Comparison of ENCODE assay signal across 7 cellular contexts in the genomic region with DNA sequence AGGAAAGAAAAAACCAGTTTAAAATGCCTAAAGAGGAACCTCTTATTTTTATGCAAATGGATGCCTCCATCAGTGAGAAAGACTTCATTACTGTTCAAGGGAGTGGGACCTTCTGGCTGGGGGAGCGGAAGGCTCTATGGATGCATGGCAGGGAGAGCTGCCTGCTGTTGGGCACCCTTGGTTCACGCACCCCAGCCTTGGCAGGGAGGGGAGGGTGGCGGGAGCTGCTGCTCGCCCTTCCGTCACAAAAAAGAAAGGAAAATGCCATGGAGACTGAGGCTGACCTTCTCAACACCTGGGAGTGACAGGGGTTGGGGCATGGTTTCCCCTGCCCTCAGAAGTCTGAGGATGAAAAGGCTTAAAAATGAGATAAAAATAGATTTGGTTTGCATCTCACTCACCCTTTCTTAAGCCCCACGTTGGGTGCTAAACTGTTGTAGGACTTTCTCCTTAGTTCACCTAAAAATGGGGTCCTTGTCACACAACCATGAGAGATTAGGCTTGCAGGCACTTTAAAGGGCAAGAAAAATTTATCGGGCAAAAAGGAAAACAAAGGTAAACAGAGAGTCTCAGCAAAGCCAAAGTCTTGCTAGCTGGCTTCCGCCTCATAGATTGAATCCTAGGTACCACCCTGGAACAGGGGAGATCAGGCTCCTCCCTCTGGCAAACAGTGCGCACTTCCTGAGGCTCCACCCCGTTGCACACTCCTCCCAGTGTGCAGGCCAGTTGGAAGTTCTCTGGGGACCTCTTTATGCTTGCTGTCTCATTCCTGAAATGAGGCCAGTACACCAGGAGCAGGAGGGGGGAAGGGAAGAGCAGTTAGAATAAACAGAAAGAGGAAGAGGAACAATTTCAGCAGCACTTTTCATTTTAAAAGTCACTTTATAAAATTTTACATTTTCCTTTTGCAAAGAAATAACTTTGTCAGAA. TPM values are rescaled to one million over a fixed set of nuclear protein-coding genes. Genes with fewer than 3 reads are reported as not detected.
DNase-seq lines count a peak whose midpoint lies in the region; ATAC-seq and TF ChIP-seq lines count a peak whose summit lies in the region.

No MANE protein-coding gene starts in this region.

- intact Hi-C loops in Caco-2 (cut with micrococcal nuclease; ENCODE audit: unreplicated experiment): no loop called here

- POLR2A ChIA-PET in Caco-2 (lab: Charles Lee): no interaction called here

- TF ChIP-seq CTCF in Caco-2 (IDR thresholded peaks at IDR 0.05; ENCODE audit: insufficient read depth in 1 of 2, low read depth in 1 of 2, low read length in 1 of 2, severe bottlenecking in 1 of 2, unreplicated experiment in 1 of 2): no peak

- no peaks in the 10 kb centered on the region for H3K9me3 Mint-ChIP-seq in Caco-2 (ENCODE audit: unreplicated experiment)

- no peak overlapping the region for H3K4me3 ChIP-seq in Caco-2 (ENCODE audit: low read depth, low read length)

- BruUV-seq in Caco-2 (replicated peaks; lab: Mats Ljungman, UMichigan): no TSS peak

- peak; percentile 63 for ATAC-seq in GM18508 (IDR thresholded peaks at IDR 0.05; ENCODE audit: insufficient read depth, unreplicated experiment)
- ATAC-seq in GM21723 (IDR thresholded peaks at IDR 0.05; ENCODE audit: unreplicated experiment): peak; percentile 78

- H3K27ac ChIP-seq in caudate nucleus (ENCODE audit: low read depth, low read length): peak overlapping the region; percentile 55

- H3K27me3 ChIP-seq in Caco-2 (replicated peaks; ENCODE audit: control insufficient read depth, insufficient read depth, low read length): no peaks in the 10 kb centered on the region

- H3K9me3 ChIP-seq in Caco-2: 0 out of 2 replicates have a peak, but pooled peaks cover 13% of the 10 kb centered on the region

- no peaks in the 10 kb centered on the region for H3K36me3 ChIP-seq in Caco-2 (ENCODE audit: control insufficient read depth, insufficient read depth, low read length)

- no peaks in the 10 kb centered on the region for H3K36me3 Mint-ChIP-seq in Caco-2 (ENCODE audit: insufficient read depth, unreplicated experiment)

- no peaks in the 10 kb centered on the region for H3K27me3 Mint-ChIP-seq in Caco-2 (ENCODE audit: insufficient read depth, unreplicated experiment)

- no peak overlapping the region for H3K27ac Mint-ChIP-seq in Caco-2 (ENCODE audit: unreplicated experiment)

- CTCF ChIA-PET in Caco-2 (lab: Charles Lee): no interaction called here

- no peak overlapping the region for H3K4me3 Mint-ChIP-seq in Caco-2 (ENCODE audit: unreplicated experiment)

- no peaks in the 10 kb centered on the region for H3K4me1 Mint-ChIP-seq in Caco-2 (ENCODE audit: low read depth, unreplicated experiment)

- H3K4me1 ChIP-seq in Caco-2: no peaks in the 10 kb centered on the region

- peak; percentile 21 for DNase-seq in M059J (ENCODE audit: low read depth)
- DNase-seq in caudate nucleus (lab: John Stamatoyannopoulos, UW): peak in 14 of 61 donors; percentile 2 to 39 (median 11)
- peak; percentile 67 for DNase-seq in mucosa of gallbladder (ENCODE audit: low spot score)
- DNase-seq in COLO829 (ENCODE audit: low spot score): no peak
- DNase-seq in Caco-2: no peak

RNA-seq across cellular contexts. Expression of gene PHKB, which starts 31.6 kb away (rescaled TPM):
- 39.1 and 41.6 TPM in 2 replicates for total RNA-seq in M059J (2014; rRNA removed; shearing (Covaris generic))
- 82.6 TPM for total RNA-seq in mucosa of gallbladder
- 61.6 and 74.2 TPM in 2 replicates for total RNA-seq in Caco-2 (2022)

RNA-seq across cellular contexts. Expression of gene ITFG1, which starts 31.8 kb away (rescaled TPM):
- 68.4 and 95.1 TPM in 2 replicates for total RNA-seq in M059J (2014; rRNA removed; shearing (Covaris generic))
- total RNA-seq in mucosa of gallbladder: 68.7 TPM
- total RNA-seq in Caco-2 (2022): 29.2 and 38.2 TPM in 2 replicates

Comparison
In these comparisons a context has a peak if more than half of its experiments do, and no peak if none do; other contexts are left out.
1. DNase-seq: peak in M059J (single experiment) and mucosa of gallbladder (single experiment); none in COLO829 (single experiment) and Caco-2 (0 of 2).